ENCODE assay signal across 11 cellular contexts in the genomic region with DNA sequence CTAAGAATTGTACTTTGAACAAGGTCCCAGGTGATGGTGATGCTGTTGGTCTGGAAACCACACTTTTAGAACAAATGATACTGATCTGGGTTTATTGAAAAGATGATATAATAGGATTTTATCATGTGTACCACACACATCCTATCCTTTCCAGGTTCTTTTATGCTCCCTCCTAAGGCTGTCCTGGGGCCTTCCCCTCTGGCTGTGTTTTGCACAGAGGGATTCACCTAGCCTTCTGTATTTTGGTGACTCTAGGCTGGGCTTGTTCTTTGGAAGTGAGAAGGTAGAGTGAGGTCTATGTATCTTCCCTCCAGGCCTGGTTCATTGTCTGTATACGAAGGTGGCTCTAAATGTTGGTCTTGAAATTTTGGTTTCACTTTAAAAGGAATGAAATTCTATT. TPM values are rescaled to one million over a fixed set of nuclear protein-coding genes. Genes with fewer than 3 reads are reported as not detected.
DNase-seq lines count a peak whose midpoint lies in the region; ATAC-seq and TF ChIP-seq lines count a peak whose summit lies in the region.
"Had no signal": no experiment of that assay in that cellular context is flagged by ENCODE, and none has a peak within 500 bp of the region (broad histone marks: within the 10 kb centered on the region; RNA-seq: fewer than 3 reads in every experiment).

No MANE protein-coding gene starts in this region.

- H3K9ac ChIP-seq in neural progenitor cell, result no peak overlapping the region

- H3F3A ChIP-seq in PC-9 (ENCODE audit: insufficient read depth, low read depth), result peaks cover 13% of the 10 kb centered on the region
- no peaks in the 10 kb centered on the region for H3F3A ChIP-seq in neural progenitor cell (ENCODE audit: low read depth)

- DNase-seq in Caco-2 (no peak), PC-9 (no peak), immature natural killer cell (no peak), neural progenitor cell (ENCODE audit: low spot score) (no peak)
- DNase-seq: DMS79, KBM-7 had no signal

- H3K4me1 ChIP-seq in Caco-2, result peaks cover 20% of the 10 kb centered on the region
- H3K4me1 ChIP-seq in PC-9 (replicated peaks; ENCODE audit: insufficient read depth), result peaks cover 31% of the 10 kb centered on the region
- H3K4me1 ChIP-seq in neural progenitor cell, result no peaks in the 10 kb centered on the region

- H3K27me3 ChIP-seq in Caco-2 (replicated peaks; ENCODE audit: control insufficient read depth, insufficient read depth, low read length) (no peaks in the 10 kb centered on the region), PC-9 (ENCODE audit: insufficient read depth, low read depth) (no peaks in the 10 kb centered on the region), neural progenitor cell (no peaks in the 10 kb centered on the region)

- BruUV-seq in Caco-2 (replicated peaks; lab: Mats Ljungman, UMichigan) (no TSS peak), PC-9 (replicated peaks; lab: Mats Ljungman, UMichigan) (no TSS peak)

- POLR2A ChIA-PET in Caco-2 (lab: Charles Lee) (no interaction called here), PC-9 (lab: Charles Lee; ENCODE audit: unreplicated experiment) (no interaction called here)

- TF ChIP-seq CTCF in Caco-2 (IDR thresholded peaks at IDR 0.05; ENCODE audit: insufficient read depth in 1 of 2, low read depth in 1 of 2, low read length in 1 of 2, severe bottlenecking in 1 of 2, unreplicated experiment in 1 of 2), result no peak
- TF ChIP-seq CTCF in PC-9 (conservative IDR thresholded peaks at IDR 0.05), result no peak
- TF ChIP-seq CTCF in neural progenitor cell (IDR thresholded peaks at IDR 0.05), result no peak

- H3K27me3 Mint-ChIP-seq in Caco-2 (ENCODE audit: insufficient read depth, unreplicated experiment), result no peaks in the 10 kb centered on the region
- peaks cover 0 to 1% (median 0%) of the 10 kb centered on the region in 3 donors for H3K27me3 Mint-ChIP-seq in immature natural killer cell (ENCODE audit: low read depth in 3 of 3)
- peaks cover 5% of the 10 kb centered on the region for H3K27me3 Mint-ChIP-seq in neural progenitor cell (ENCODE audit: insufficient read depth, low read depth)
- H3K27me3 Mint-ChIP-seq: brain had no signal

- H3K4me2 ChIP-seq in PC-9 (peak overlapping the region; percentile 71), neural progenitor cell (no peak overlapping the region)

- ATAC-seq in GM19035 (IDR thresholded peaks at IDR 0.05; ENCODE audit: unreplicated experiment) (no peak), HG03442 (IDR thresholded peaks at IDR 0.05; ENCODE audit: unreplicated experiment) (no peak)

- CTCF ChIA-PET in Caco-2 (lab: Charles Lee) (no interaction called here), PC-9 (lab: Charles Lee) (no interaction called here)

- H3K36me3 Mint-ChIP-seq in Caco-2 (ENCODE audit: insufficient read depth, unreplicated experiment), result peaks cover 14% of the 10 kb centered on the region
- H3K36me3 Mint-ChIP-seq in immature natural killer cell, result peaks cover 0 to 7% (median 3%) of the 10 kb centered on the region in 3 donors
- no peaks in the 10 kb centered on the region for H3K36me3 Mint-ChIP-seq in neural progenitor cell
- H3K36me3 Mint-ChIP-seq: brain had no signal

- H4K20me1 ChIP-seq in PC-9 (ENCODE audit: insufficient read depth) (no peaks in the 10 kb centered on the region), neural progenitor cell (ENCODE audit: low read depth) (no peaks in the 10 kb centered on the region)

- no peak overlapping the region for H2AFZ ChIP-seq in PC-9
- H2AFZ ChIP-seq in neural progenitor cell (replicated peaks), result no peak overlapping the region

- H3K4me3 Mint-ChIP-seq in Caco-2 (ENCODE audit: unreplicated experiment) (no peak overlapping the region), immature natural killer cell (peak overlapping the region; percentile 64 to 79 (median 78)), neural progenitor cell (no peak overlapping the region)
- H3K4me3 Mint-ChIP-seq: activated T-helper 1 cell treated with anti-CD3 and anti-CD28 coated beads, Interleukin-12 subunit alpha, Interleukin-12 subunit beta, Interleukin-2, Interleukin-4 antibody, amounts not matched to agents 30 ng/mL and 10 ng/mL and 1 ng/mL, durations not matched to agents 14 hours and 24 hours and 36 hours; brain had no signal

- H3K36me3 ChIP-seq in Caco-2 (ENCODE audit: control insufficient read depth, insufficient read depth, low read length) (peaks cover 1% of the 10 kb centered on the region), PC-9 (ENCODE audit: low read depth) (no peaks in the 10 kb centered on the region), neural progenitor cell (no peaks in the 10 kb centered on the region)

- H3K27ac ChIP-seq in PC-9, result peak overlapping the region; percentile 31
- H3K27ac ChIP-seq in skin epidermis, result peak overlapping the region in 17 of 21 experiments; percentile 14 to 82 (median 63)
- no peak overlapping the region for H3K27ac ChIP-seq in neural progenitor cell

- H3K9me2 ChIP-seq in PC-9 (ENCODE audit: insufficient read depth), result no peaks in the 10 kb centered on the region

- intact Hi-C loops in Caco-2 (cut with micrococcal nuclease; ENCODE audit: unreplicated experiment) (no loop called here), PC-9 (cut with micrococcal nuclease; ENCODE audit: unreplicated experiment) (loop anchor here (10.0 kb wide), 1 partner anchor 1520 kb away; no protein-coding TSS in a partner anchor)

- H3K4me3 ChIP-seq in Caco-2 (ENCODE audit: low read depth, low read length), result no peak overlapping the region
- H3K4me3 ChIP-seq in PC-9, result no peak overlapping the region
- no peak overlapping the region for H3K4me3 ChIP-seq in skin epidermis
- no peak overlapping the region for H3K4me3 ChIP-seq in neural progenitor cell

- H3K9me3 Mint-ChIP-seq in Caco-2 (ENCODE audit: unreplicated experiment), result no peaks in the 10 kb centered on the region
- H3K9me3 Mint-ChIP-seq in immature natural killer cell, result no peaks in the 10 kb centered on the region
- no peaks in the 10 kb centered on the region for H3K9me3 Mint-ChIP-seq in neural progenitor cell
- H3K9me3 Mint-ChIP-seq: activated T-helper 1 cell treated with anti-CD3 and anti-CD28 coated beads, Interleukin-12 subunit alpha, Interleukin-12 subunit beta, Interleukin-2, Interleukin-4 antibody, amounts not matched to agents 30 ng/mL and 10 ng/mL and 1 ng/mL, durations not matched to agents 14 hours and 24 hours and 36 hours; brain had no signal

- H3K4me1 Mint-ChIP-seq in Caco-2 (ENCODE audit: low read depth, unreplicated experiment) (peaks cover 16% of the 10 kb centered on the region), immature natural killer cell (peaks cover 30 to 38% of the 10 kb centered on the region in 2 donors), neural progenitor cell (no peaks in the 10 kb centered on the region)
- H3K4me1 Mint-ChIP-seq: brain had no signal

- H3K9me3 ChIP-seq in Caco-2, result no peaks in the 10 kb centered on the region
- H3K9me3 ChIP-seq in PC-9 (ENCODE audit: insufficient read depth, low read depth), result no peaks in the 10 kb centered on the region
- no peaks in the 10 kb centered on the region for H3K9me3 ChIP-seq in neural progenitor cell (ENCODE audit: low read depth)

- peaks cover 28% of the 10 kb centered on the region for H3K79me2 ChIP-seq in PC-9 (ENCODE audit: low read depth)
- H3K79me2 ChIP-seq in neural progenitor cell (ENCODE audit: low read depth), result no peaks in the 10 kb centered on the region

- peak overlapping the region; percentile 17 for H3K27ac Mint-ChIP-seq in Caco-2 (ENCODE audit: unreplicated experiment)
- peak overlapping the region; percentile 77 to 94 (median 88) for H3K27ac Mint-ChIP-seq in immature natural killer cell
- no peak overlapping the region for H3K27ac Mint-ChIP-seq in neural progenitor cell
- H3K27ac Mint-ChIP-seq: activated T-helper 1 cell treated with anti-CD3 and anti-CD28 coated beads, Interleukin-12 subunit alpha, Interleukin-12 subunit beta, Interleukin-2, Interleukin-4 antibody, amounts not matched to agents 30 ng/mL and 10 ng/mL and 1 ng/mL, durations not matched to agents 14 hours and 24 hours and 36 hours had no signal

RNA-seq across cellular contexts. Expression of a gene that starts 12.7 kb away (rescaled TPM):
- total RNA-seq in Caco-2 (2022) (90.8 and 92.0 TPM in 2 replicates), PC-9 (2021) (82.9 and 109 TPM in 2 replicates), neural progenitor cell (ENCODE audit: low replicate concordance) (4.7 and 7.0 TPM in 2 replicates)
- polyA plus RNA-seq in immature natural killer cell, result 10 to 100 TPM; 80.8 to 86.1 (median 85.5) TPM

Comparison
In these comparisons a context has a peak if more than half of its experiments do, and no peak if none do; other contexts are left out.
1. H3K4me3 Mint-ChIP-seq: peak in immature natural killer cell (5 of 5); none in Caco-2 (single experiment) and neural progenitor cell (single experiment).
2. RNA of a gene that starts 12.7 kb away (total RNA-seq): 90.8 to 92.0 TPM in Caco-2 and 82.9 to 109 TPM in PC-9; 4.7 to 7.0 TPM in neural progenitor cell; every median in the first group is over 10 times any median in the second.